25 cellular contexts compared by ENCODE assay signal in genomic region chr16:1171854-1172428, GRCh38. TPM values are rescaled to one million over a fixed set of nuclear protein-coding genes. Genes with fewer than 3 reads are reported as not detected.
DNase-seq lines count a peak whose midpoint lies in the region; ATAC-seq and TF ChIP-seq lines count a peak whose summit lies in the region.
"Had no signal": no experiment of that assay in that cellular context is flagged by ENCODE, and none has a peak within 500 bp of the region (broad histone marks: within the 10 kb centered on the region; RNA-seq: fewer than 3 reads in every experiment).

No MANE protein-coding gene starts in this region.

- H3K27ac Mint-ChIP-seq in activated naive CD8-positive, alpha-beta T cell treated with anti-CD3 and anti-CD28 coated beads, Interleukin-2, amount 50 U/mL, for 24 hours, result no peak overlapping the region
- H3K27ac Mint-ChIP-seq: HFFc6 had no signal

- BruUV-seq in A673 (replicated peaks; lab: Mats Ljungman, UMichigan), result no TSS peak

- WGBS in gastroesophageal sphincter (ENCODE audit: low coverage in 1 of 2), 2 donors, result 50% methylated on average over 4 of the region's 36 CpGs; no CpG with 5 or more reads in 1 of the 2 donors
- 83 to 84% (median 83%) methylated on average over 29 to 36 of the region's 36 CpGs for WGBS in ovary, 3 donors

- no peaks in the 10 kb centered on the region for H3K4me1 Mint-ChIP-seq in activated naive CD8-positive, alpha-beta T cell treated with anti-CD3 and anti-CD28 coated beads, Interleukin-2, amount 50 U/mL, for 24 hours

- no peak overlapping the region for H3K9ac ChIP-seq in stomach smooth muscle (ENCODE audit: low read length in 2 of 2)
- H3K9ac ChIP-seq: GM23248 had no signal

- H3K36me3 ChIP-seq in A673 (ENCODE audit: insufficient read depth, low read length, poor library complexity, severe bottlenecking) (no peaks in the 10 kb centered on the region), gastroesophageal sphincter (no peaks in the 10 kb centered on the region), ovary (no peaks in the 10 kb centered on the region), stomach smooth muscle (ENCODE audit: control insufficient read depth in 2 of 2, insufficient read depth in 2 of 2, low read length in 2 of 2) (no peaks in the 10 kb centered on the region)
- H3K36me3 ChIP-seq: HAP-1 had no signal

- H3K4me3 ChIP-seq in A673 (ENCODE audit: low read depth, low read length, poor library complexity, severe bottlenecking) (no peak overlapping the region), gastroesophageal sphincter (peak overlapping the region in 1 of 2 donors; percentile 32), ovary (no peak overlapping the region), stomach smooth muscle (ENCODE audit: low read length in 2 of 2) (peak overlapping the region in 1 of 2 donors; percentile 44)
- H3K4me3 ChIP-seq: GM23248, HAP-1 had no signal

- TF ChIP-seq EP300 in gastroesophageal sphincter (IDR thresholded peaks at IDR 0.05), result no peak
- TF ChIP-seq EP300 in ovary (IDR thresholded peaks at IDR 0.05), result no peak

- peak overlapping the region; percentile 54 for H3K27ac ChIP-seq in A673 (ENCODE audit: low read depth, low read length, poor library complexity, severe bottlenecking)
- H3K27ac ChIP-seq in gastroesophageal sphincter, result peak overlapping the region; percentile 58 to 98 (median 94)
- H3K27ac ChIP-seq in ovary, result peak overlapping the region; percentile 20 to 74
- H3K27ac ChIP-seq in stomach smooth muscle (ENCODE audit: low read length), result peak overlapping the region; percentile 91
- H3K27ac ChIP-seq: 22Rv1, GM23248 had no signal

- no peaks in the 10 kb centered on the region for H3K9me3 ChIP-seq in A673 (ENCODE audit: low read depth, low read length, poor library complexity, severe bottlenecking)
- H3K9me3 ChIP-seq in gastroesophageal sphincter, result no peaks in the 10 kb centered on the region
- H3K9me3 ChIP-seq in ovary, result no peaks in the 10 kb centered on the region
- H3K9me3 ChIP-seq in stomach smooth muscle (ENCODE audit: control insufficient read depth in 2 of 2, low read length in 2 of 2), result no peaks in the 10 kb centered on the region
- H3K9me3 ChIP-seq: HAP-1 had no signal

- TF ChIP-seq CTCF in A673 (conservative IDR thresholded peaks at IDR 0.05; ENCODE audit: low read depth, low read length), result no peak
- TF ChIP-seq CTCF in gastroesophageal sphincter (IDR thresholded peaks at IDR 0.05), result no peak
- no peak for TF ChIP-seq CTCF in ovary (IDR thresholded peaks at IDR 0.05)

- POLR2A ChIA-PET in A673 (lab: Charles Lee; ENCODE audit: low non-redundant PET), result no interaction called here

- intact Hi-C loops in A673 (cut with micrococcal nuclease; ENCODE audit: unreplicated experiment), result no loop called here
- intact Hi-C loops in ovary (cut with DNase I), result no loop called here

- no peaks in the 10 kb centered on the region for H3K36me3 Mint-ChIP-seq in activated naive CD8-positive, alpha-beta T cell treated with anti-CD3 and anti-CD28 coated beads, Interleukin-2, amount 50 U/mL, for 24 hours (ENCODE audit: low read depth)

- H3K4me3 Mint-ChIP-seq in activated naive CD8-positive, alpha-beta T cell treated with anti-CD3 and anti-CD28 coated beads, Interleukin-2, amount 50 U/mL, for 24 hours, result no peak overlapping the region
- H3K4me3 Mint-ChIP-seq: HFFc6 had no signal

- no peaks in the 10 kb centered on the region for H3K9me3 Mint-ChIP-seq in activated naive CD8-positive, alpha-beta T cell treated with anti-CD3 and anti-CD28 coated beads, Interleukin-2, amount 50 U/mL, for 24 hours
- H3K9me3 Mint-ChIP-seq: HFFc6 had no signal

- ATAC-seq in gastroesophageal sphincter (peak; percentile 26), HG03342 (IDR thresholded peaks at IDR 0.05; ENCODE audit: unreplicated experiment) (no peak)
- no peak for ATAC-seq in activated naive CD8-positive, alpha-beta T cell treated with anti-CD3 and anti-CD28 coated beads, Interleukin-2, amount 50 U/mL, for 24 hours
- ATAC-seq: PC-3 had no signal

- no peaks in the 10 kb centered on the region for H3K27me3 ChIP-seq in A673 (replicated peaks; ENCODE audit: insufficient read depth, low read depth, low read length, poor library complexity)
- peaks cover 19% of the 10 kb centered on the region for H3K27me3 ChIP-seq in gastroesophageal sphincter
- no peaks in the 10 kb centered on the region for H3K27me3 ChIP-seq in ovary
- H3K27me3 ChIP-seq in stomach smooth muscle (ENCODE audit: control insufficient read depth in 1 of 2, insufficient read depth in 2 of 2, low read length in 2 of 2), result no peaks in the 10 kb centered on the region

- H3K27me3 Mint-ChIP-seq in activated naive CD8-positive, alpha-beta T cell treated with anti-CD3 and anti-CD28 coated beads, Interleukin-2, amount 50 U/mL, for 24 hours, result peaks cover 2% of the 10 kb centered on the region

- CTCF ChIA-PET in A673 (lab: Charles Lee), result interaction anchor here (0.6 kb wide), 1 partner anchor 21 kb away, joined by 7 read pairs; no protein-coding TSS in a partner anchor

- H3K4me1 ChIP-seq in A673 (ENCODE audit: insufficient read depth, low read length, poor library complexity, severe bottlenecking) (peaks cover 57% of the 10 kb centered on the region), gastroesophageal sphincter (peaks cover 4 to 100% (median 47%) of the 10 kb centered on the region in 3 donors), ovary (ENCODE audit: insufficient read depth) (peaks cover 45% of the 10 kb centered on the region), stomach smooth muscle (ENCODE audit: control insufficient read depth, insufficient read depth, low read length) (peaks cover 86% of the 10 kb centered on the region)
- H3K4me1 ChIP-seq: HAP-1 had no signal

- TF ChIP-seq POLR2A in gastroesophageal sphincter (IDR thresholded peaks at IDR 0.05) (peak in 1 of 2 donors; percentile 18), ovary (IDR thresholded peaks at IDR 0.05) (no peak)

- no peak for DNase-seq in A673 (ENCODE audit: low spot score)
- no peak for DNase-seq in ovary
- DNase-seq in stimulated activated CD8-positive, alpha-beta memory T cell treated with anti-CD3 and anti-CD28 coated beads, Interleukin-4, amount 100 ng/mL, for 48 hours, result no peak
- no peak for DNase-seq in activated naive CD8-positive, alpha-beta T cell treated with anti-CD3 and anti-CD28 coated beads, Interleukin-2, amount 50 U/mL, for 24 hours
- no peak for DNase-seq in activated CD4-positive, alpha-beta T cell treated with anti-CD3 and anti-CD28 coated beads for 48 hours
- DNase-seq: GM23248; HFFc6; KBM-7; MV-4-11; NCI-H1105; NCI-H1436 treated with DMSO at 0.1 percent for 48 hours; NCI-H1930; NCI-H446; NCI-H524 treated with DMSO at 0.1 percent for 48 hours; NCI-H774; NK-92 treated with Interleukin-12 subunit alpha and Interleukin-12 subunit beta, amount 100 ng/mL, for 24 hours; PC-3 had no signal

RNA-seq across cellular contexts. Expression of gene CACNA1H, which starts 19.0 kb away (rescaled TPM):
- 19.7 and 25.0 TPM in 2 replicates for total RNA-seq in A673 (2021)
- total RNA-seq in gastroesophageal sphincter, result 100 to 1,000 TPM; 133 to 330 (median 173) TPM
- 100 to 1,000 TPM in 5 of 7 donors, 10 to 100 TPM in 2; 36.5 to 217 (median 120) TPM for total RNA-seq in ovary
- 10 to 100 TPM in 1 of 2 donors, 1 to 10 TPM in 1; 7.3 to 80.4 TPM for polyA plus RNA-seq in ovary
- total RNA-seq: LHCN-M2, MCF 10A had no signal
- polyA plus RNA-seq: GM23248 had no signal

RNA-seq across cellular contexts. Expression of gene TPSG1, which starts 53.1 kb away (rescaled TPM):
- total RNA-seq in A673 (2021) (not detected in 2 replicates), gastroesophageal sphincter (1 to 10 TPM in 1 of 4 donors, under 1 TPM in 1, not detected in 2; 0.31 to 3.0 TPM), ovary (1 to 10 TPM in 1 of 7 donors, under 1 TPM in 1, not detected in 5; 0.22 to 1.3 TPM)
- polyA plus RNA-seq in ovary, result under 1 TPM in 1 of 2 donors, not detected in 1; 0.08 TPM
- total RNA-seq: GM23248, LHCN-M2, MCF 10A, PC-3 had no signal
- polyA plus RNA-seq: BJ, GM23248 had no signal

RNA-seq across cellular contexts. Expression of gene TPSB2, which starts 58.0 kb away (rescaled TPM):
- 9.6 and 16.7 TPM in 2 replicates for total RNA-seq in A673 (2021)
- total RNA-seq in gastroesophageal sphincter, result 100 to 1,000 TPM in 2 of 4 donors, 10 to 100 TPM in 2; 27.8 to 142 (median 91.8) TPM
- total RNA-seq in ovary, result 1 to 10 TPM in 4 of 7 donors, not detected in 3; 1.4 to 7.4 (median 4.4) TPM
- 10 to 100 TPM in 1 of 2 donors, 1 to 10 TPM in 1; 1.0 to 17.3 TPM for polyA plus RNA-seq in ovary
- total RNA-seq: GM23248, HFFc6, LHCN-M2, MCF 10A, PC-3 had no signal
- polyA plus RNA-seq: BJ, GM23248 had no signal
